8 cellular contexts compared by ENCODE assay signal in genomic region chr5:55407059-55407684, GRCh38.
DNase-seq lines count a peak whose midpoint lies in the region; ATAC-seq lines count a peak whose summit lies in the region.

No MANE protein-coding gene starts in this region.

- intact Hi-C loops in posterior vena cava (cut with DNase I), result loop anchor here (1.0 to 5.0 kb wide), 2 partner anchors 277 to 285 kb away; no protein-coding TSS in a partner anchor

- peak; percentile 33 for DNase-seq in NCI-H82 (lab: John Stamatoyannopoulos, UW)
- no peak for DNase-seq in NCI-H82 treated with DMSO at 0.1 percent for 48 hours (lab: John Stamatoyannopoulos, UW; ENCODE audit: unreplicated experiment)
- DNase-seq in NCI-H526 treated with DMSO at 0.1 percent for 48 hours (lab: John Stamatoyannopoulos, UW), result peak; percentile 3
- DNase-seq in dedifferentiated amniotic fluid mesenchymal stem cell (ENCODE audit: extremely low spot score), result peak; percentile 61
- DNase-seq in medulla oblongata (ENCODE audit: extremely low spot score), result peak; percentile 71
- DNase-seq in posterior vena cava (ENCODE audit: low spot score), result no peak
- DNase-seq in activated CD8-positive, alpha-beta memory T cell treated with anti-CD3 and anti-CD28 coated beads for 24 hours, result no peak

- ATAC-seq in GM18520 (IDR thresholded peaks at IDR 0.05; ENCODE audit: unreplicated experiment), result no peak

Comparison
In these comparisons a context has a peak if more than half of its experiments do, and no peak if none do; other contexts are left out.
1. DNase-seq: peak in NCI-H82 (single experiment), NCI-H526 treated with DMSO at 0.1 percent for 48 hours (single experiment), dedifferentiated amniotic fluid mesenchymal stem cell (single experiment) and medulla oblongata (single experiment); none in NCI-H82 treated with DMSO at 0.1 percent for 48 hours (single experiment), posterior vena cava (single experiment) and activated CD8-positive, alpha-beta memory T cell treated with anti-CD3 and anti-CD28 coated beads for 24 hours (single experiment).